In genomic region chr13:108943842-108944241, GRCh38 we compare ENCODE assay signal across 22 cellular contexts.
"Had no signal": no experiment of that assay in that cellular context is flagged by ENCODE, and none has a peak within 500 bp of the region (broad histone marks: within the 10 kb centered on the region; RNA-seq: fewer than 3 reads in every experiment).

No MANE protein-coding gene starts in this region.

- H3K27ac ChIP-seq: coronary artery, esophagus muscularis mucosa, foreskin keratinocyte, gastroesophageal sphincter, heart left ventricle, hepatocyte had no signal

- H3K36me3 ChIP-seq: esophagus muscularis mucosa, gastroesophageal sphincter, heart left ventricle, left lung had no signal

- ATAC-seq: effector memory CD8-positive, alpha-beta T cell; foreskin keratinocyte; gastroesophageal sphincter; heart left ventricle; left lung; left ventricle myocardium superior; naive thymus-derived CD4-positive, alpha-beta T cell had no signal

- H3K27me3 ChIP-seq: esophagus muscularis mucosa, foreskin keratinocyte, gastroesophageal sphincter, hepatocyte, left lung had no signal

- H3K9me3 ChIP-seq: esophagus muscularis mucosa, gastroesophageal sphincter, heart left ventricle, left lung had no signal

- DNase-seq: effector CD8-positive, alpha-beta T cell; effector memory CD8-positive, alpha-beta T cell; endodermal cell; erythroblast; foreskin keratinocyte; heart left ventricle; hypothalamus; immature natural killer cell; islet precursor cell; kidney; kidney glomerular epithelial cell; left lung; left ventricle myocardium superior; mammary epithelial cell; mesendoderm; midbrain; naive thymus-derived CD4-positive, alpha-beta T cell had no signal

- H3K4me3 ChIP-seq: coronary artery, esophagus muscularis mucosa, gastroesophageal sphincter, heart left ventricle, hepatocyte, left lung, lung had no signal

- H3K4me1 ChIP-seq: foreskin keratinocyte, gastroesophageal sphincter, heart left ventricle had no signal
